11 cellular contexts compared by ENCODE assay signal in genomic region chr2:124283090-124283489, GRCh38.
A peak's percentile ranks its signal among the peaks of the same experiment; 100 is the strongest.
DNase-seq lines count a peak whose midpoint lies in the region; FAIRE-seq and TF ChIP-seq lines count a peak whose summit lies in the region.
"Had no signal": no experiment of that assay in that cellular context is flagged by ENCODE, and none has a peak within 500 bp of the region (broad histone marks: within the 10 kb centered on the region; RNA-seq: fewer than 3 reads in every experiment).

No MANE protein-coding gene starts in this region.

- H3K9me3 ChIP-seq in MG63: no peaks in the 10 kb centered on the region

- DNase-seq in COR-L47 (lab: John Stamatoyannopoulos, UW) (peak; percentile 62), MG63 (peak; percentile 54), RCC 7860 (ENCODE audit: low spot score) (peak; percentile 56), fibroblast of the aortic adventitia (ENCODE audit: low read depth) (peak; percentile 9), hypothalamus (lab: John Stamatoyannopoulos, UW) (no peak)
- DNase-seq in activated CD4-positive, alpha-beta T cell treated with anti-CD3 and anti-CD28 coated beads for 4 hours: no peak
- no peak for DNase-seq in activated naive CD4-positive, alpha-beta T cell treated with anti-CD3 and anti-CD28 coated beads, Interleukin-2, amount 50 U/mL, for 16 hours
- DNase-seq in activated CD4-positive, alpha-beta T cell treated with anti-CD3 and anti-CD28 coated beads for 48 hours: no peak
- DNase-seq: amniotic stem cell, head of caudate nucleus, NCI-H446 treated with DMSO at 0.1 percent for 48 hours had no signal

- H3K36me3 ChIP-seq in MG63: no peaks in the 10 kb centered on the region

- H3K4me3 ChIP-seq in MG63 (no peak overlapping the region), fibroblast of the aortic adventitia (ENCODE audit: low read depth, low read length) (no peak overlapping the region)

- no peak for FAIRE-seq in RCC 7860 (lab: Jason Lieb, UNC)

- TF ChIP-seq CTCF in fibroblast of the aortic adventitia (IDR thresholded peaks at IDR 0.05; ENCODE audit: insufficient read depth, low read length): no peak

- H3K27me3 ChIP-seq in MG63: no peaks in the 10 kb centered on the region

Comparison
In these comparisons a context has a peak if more than half of its experiments do, and no peak if none do; other contexts are left out.
1. DNase-seq: peak in COR-L47 (single experiment), MG63 (single experiment), RCC 7860 (single experiment) and fibroblast of the aortic adventitia (single experiment); none in activated CD4-positive, alpha-beta T cell treated with anti-CD3 and anti-CD28 coated beads for 4 hours (0 of 2), activated naive CD4-positive, alpha-beta T cell treated with anti-CD3 and anti-CD28 coated beads, Interleukin-2, amount 50 U/mL, for 16 hours (single experiment), activated CD4-positive, alpha-beta T cell treated with anti-CD3 and anti-CD28 coated beads for 48 hours (single experiment) and hypothalamus (0 of 51).